Comparison of ENCODE assay signal across 8 cellular contexts in the genomic region with DNA sequence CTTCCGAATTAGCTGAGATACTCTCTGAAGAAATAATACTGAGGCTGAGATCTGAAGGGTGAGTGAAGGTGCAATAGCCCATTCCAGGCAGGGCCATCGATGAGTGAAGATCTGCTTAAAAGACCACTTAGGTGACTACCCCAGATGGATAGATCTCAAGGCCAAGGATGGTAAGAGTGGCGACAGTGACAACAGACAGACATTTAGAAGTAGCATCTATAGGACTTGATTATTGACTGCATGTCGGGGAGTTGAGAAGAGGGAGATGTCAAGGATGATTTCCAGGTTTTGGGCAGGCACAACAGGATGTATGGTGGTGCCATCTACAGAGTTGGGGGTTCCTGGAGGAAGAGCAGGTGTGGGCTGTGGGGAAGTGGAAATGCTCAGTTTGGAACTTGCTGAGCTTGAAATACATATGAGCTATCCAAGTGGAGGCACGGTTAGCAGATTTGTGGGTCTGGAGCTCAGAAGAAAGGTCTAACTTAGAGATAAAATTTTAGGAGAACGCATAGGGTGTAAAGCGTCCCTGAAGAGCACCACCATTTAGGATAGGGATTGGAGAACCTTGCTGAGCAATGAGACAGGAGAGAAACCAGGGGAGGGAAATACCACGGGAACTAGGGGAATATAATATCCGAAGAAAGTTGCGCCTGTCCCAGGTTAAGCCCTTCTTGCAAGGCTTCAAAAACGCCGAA.
DNase-seq lines count a peak whose midpoint lies in the region; ATAC-seq and TF ChIP-seq lines count a peak whose summit lies in the region.

No MANE protein-coding gene starts in this region.

- no peak for TF ChIP-seq CTCF in GM12864 (IDR thresholded peaks at IDR 0.05; ENCODE audit: low read depth, low read length, missing control alignments)

- H3K27ac ChIP-seq in epithelial cell of prostate = peak overlapping the region; percentile 78
- peak overlapping the region; percentile 94 for H3K27ac ChIP-seq in muscle layer of duodenum (ENCODE audit: low read length)

- ATAC-seq in HG02642 (IDR thresholded peaks at IDR 0.05; ENCODE audit: poor library complexity, unreplicated experiment) (peak; percentile 1), HG03095 (IDR thresholded peaks at IDR 0.05; ENCODE audit: unreplicated experiment) (no peak), GM21367 (IDR thresholded peaks at IDR 0.05; ENCODE audit: unreplicated experiment) (no peak)

- H3K9me3 ChIP-seq in muscle layer of duodenum (ENCODE audit: control insufficient read depth in 1 of 2, low read length in 2 of 2) = no peaks in the 10 kb centered on the region

- H3K36me3 ChIP-seq in muscle layer of duodenum (ENCODE audit: control insufficient read depth in 1 of 2, insufficient read depth in 2 of 2, low read length in 2 of 2) = no peaks in the 10 kb centered on the region

- H3K4me1 ChIP-seq in muscle layer of duodenum (ENCODE audit: control insufficient read depth in 1 of 2, insufficient read depth in 2 of 2, low read length in 2 of 2) = peaks cover 14 to 31% of the 10 kb centered on the region in 2 donors

- H3K27me3 ChIP-seq in muscle layer of duodenum (ENCODE audit: low read depth, low read length) = no peaks in the 10 kb centered on the region

- H3K4me3 ChIP-seq in GM12864 (ENCODE audit: low read depth, low read length) = peak overlapping the region; percentile 83
- peak overlapping the region; percentile 69 to 89 for H3K4me3 ChIP-seq in muscle layer of duodenum (ENCODE audit: low read depth in 1 of 2, low read length in 2 of 2)

- DNase-seq in GM12864 (ENCODE audit: low read depth) = no peak
- peak; percentile 2 for DNase-seq in SW480 (ENCODE audit: low spot score)
- DNase-seq in epithelial cell of prostate (ENCODE audit: low read depth, low spot score) = no peak
- DNase-seq in stimulated activated CD4-positive, alpha-beta T cell treated with anti-CD3 and anti-CD28 coated beads, Interleukin-4, amount 100 ng/mL, for 24 hours = no peak
